8 cellular contexts compared by ENCODE assay signal in genomic region chr9:133115604-133116345, GRCh38. TPM values are rescaled to one million over a fixed set of nuclear protein-coding genes. Genes with fewer than 3 reads are reported as not detected.
DNase-seq lines count a peak whose midpoint lies in the region; ATAC-seq, FAIRE-seq and TF ChIP-seq lines count a peak whose summit lies in the region.

No MANE protein-coding gene starts in this region.

- TF ChIP-seq CTCF in colonic mucosa (IDR thresholded peaks at IDR 0.05) = no peak

- H3K27me3 ChIP-seq in H7 (ENCODE audit: control insufficient read depth, insufficient read depth, low read length) = peaks cover 11% of the 10 kb centered on the region
- H3K27me3 ChIP-seq in colonic mucosa = no peaks in the 10 kb centered on the region
- H3K27me3 ChIP-seq in small intestine (ENCODE audit: control insufficient read depth in 2 of 2, insufficient read depth in 2 of 2, low read length in 2 of 2) = no peaks in the 10 kb centered on the region

- no peak overlapping the region for H3K4me3 ChIP-seq in H7 (ENCODE audit: insufficient read depth, low read depth, low read length)
- no peak overlapping the region for H3K4me3 ChIP-seq in colonic mucosa
- no peak overlapping the region for H3K4me3 ChIP-seq in small intestine (ENCODE audit: low read depth in 1 of 2, low read length in 2 of 2)

- ATAC-seq in GM18498 (IDR thresholded peaks at IDR 0.05; ENCODE audit: unreplicated experiment) = peak; percentile 69

- DNase-seq in H7 (peak; percentile 61), T-helper 2 cell (peak in 3 of 5 experiments; percentile 28 to 92 (median 66)), colonic mucosa (no peak), small intestine (no peak), NCI-H345 (lab: John Stamatoyannopoulos, UW) (no peak), NCI-H2227 treated with DMSO at 0.1 percent for 48 hours (lab: John Stamatoyannopoulos, UW) (no peak), KBM-7 (no peak)

- in situ Hi-C loops in KBM-7 (cut with MboI; ENCODE audit: low pct_unique_long_range_greater_than_20kb, low sequenced_read_pairs) = no loop called here

- H3K27ac ChIP-seq in colonic mucosa = no peak overlapping the region
- H3K27ac ChIP-seq in small intestine (ENCODE audit: low read depth in 1 of 2, low read length in 1 of 2) = peak overlapping the region; percentile 52 to 76

- FAIRE-seq in small intestine (lab: Jason Lieb, UNC) = no peak

- intact Hi-C loops in colonic mucosa (cut with DNase I) = no loop called here

- H3K9ac ChIP-seq in colonic mucosa (ENCODE audit: low read depth in 2 of 2, low read length in 2 of 2) = peak overlapping the region; percentile 27 to 56

- WGBS in small intestine, 3 donors = 76 to 87% (median 82%) methylated on average over 31 to 32 of the region's 32 CpGs

- H3K36me3 ChIP-seq in H7 (replicated peaks; ENCODE audit: control insufficient read depth, insufficient read depth, low read length) (no peaks in the 10 kb centered on the region), colonic mucosa (no peaks in the 10 kb centered on the region), small intestine (ENCODE audit: control insufficient read depth in 2 of 2, insufficient read depth in 2 of 2, low read length in 2 of 2) (peaks cover 0 to 3% of the 10 kb centered on the region in 2 donors)

- H3K4me1 ChIP-seq in colonic mucosa (peaks cover 38% of the 10 kb centered on the region), small intestine (ENCODE audit: control insufficient read depth in 2 of 2, insufficient read depth in 1 of 2, low read depth in 1 of 2, low read length in 1 of 2) (peaks cover 12 to 23% of the 10 kb centered on the region in 2 donors)

- H3K9me3 ChIP-seq in colonic mucosa (no peaks in the 10 kb centered on the region), small intestine (ENCODE audit: control insufficient read depth, low read depth) (no peaks in the 10 kb centered on the region)

RNA-seq across cellular contexts. Expression of gene RALGDS, which starts 5.3 kb away (rescaled TPM):
- total RNA-seq in H7 (2014; rRNA removed; shearing (Covaris generic)) = 24.4 and 24.6 TPM in 2 replicates
- total RNA-seq in colonic mucosa = 10 to 100 TPM; 24.2 to 39.7 TPM
- 10 to 100 TPM; 33.0 to 49.0 (median 36.4) TPM for polyA plus RNA-seq in small intestine

RNA-seq across cellular contexts. Expression of gene GBGT1, which starts 47.9 kb away (rescaled TPM):
- 6.8 and 7.5 TPM in 2 replicates for total RNA-seq in H7 (2014; rRNA removed; shearing (Covaris generic))
- 1 to 10 TPM; 4.6 to 4.8 TPM for total RNA-seq in colonic mucosa
- 1 to 10 TPM in 2 of 3 donors, under 1 TPM in 1; 0.45 to 7.6 (median 6.2) TPM for polyA plus RNA-seq in small intestine

RNA-seq across cellular contexts. Expression of gene CEL, which starts 54.0 kb away (rescaled TPM):
- 0.87 and 1.7 TPM in 2 replicates for total RNA-seq in H7 (2014; rRNA removed; shearing (Covaris generic))
- total RNA-seq in colonic mucosa = 10 to 100 TPM in 1 of 2 donors, under 1 TPM in 1; 0.61 to 16.6 TPM
- polyA plus RNA-seq in small intestine = 1 to 10 TPM; 2.8 to 7.4 (median 3.2) TPM

Comparison
In these comparisons a context has a peak if more than half of its experiments do, and no peak if none do; other contexts are left out.
1. DNase-seq: peak in H7 (single experiment) and T-helper 2 cell (3 of 5); none in colonic mucosa (single experiment), small intestine (single experiment), NCI-H345 (single experiment), NCI-H2227 treated with DMSO at 0.1 percent for 48 hours (single experiment) and KBM-7 (single experiment).